ENCODE assay signal across 18 cellular contexts in genomic region chr14:42028607-42029006, GRCh38.
"Had no signal": no experiment of that assay in that cellular context is flagged by ENCODE, and none has a peak within 500 bp of the region (broad histone marks: within the 10 kb centered on the region; RNA-seq: fewer than 3 reads in every experiment).

No MANE protein-coding gene starts in this region.

- H3K27me3 Mint-ChIP-seq: activated naive CD8-positive, alpha-beta T cell; dendritic cell treated with granulocyte-macrophage colony-stimulating factor and Interleukin-4, amounts not matched to agents 40 ng/mL and 50 ng/mL, for 4 days had no signal

- H3K27ac Mint-ChIP-seq: activated naive CD8-positive, alpha-beta T cell; activated T-helper 1 cell treated with anti-CD3 and anti-CD28 coated beads, Interleukin-12 subunit alpha, Interleukin-12 subunit beta, Interleukin-2, Interleukin-4 antibody, amounts not matched to agents 30 ng/mL and 10 ng/mL and 1 ng/mL, durations not matched to agents 14 hours and 24 hours and 36 hours; dendritic cell treated with granulocyte-macrophage colony-stimulating factor and Interleukin-4, amounts not matched to agents 40 ng/mL and 50 ng/mL, for 4 days; natural killer cell had no signal

- H3K36me3 ChIP-seq: esophagus muscularis mucosa, gastroesophageal sphincter, heart left ventricle, tibial artery had no signal

- ATAC-seq: gastroesophageal sphincter; heart left ventricle; left ventricle myocardium superior; natural killer cell; stimulated activated naive CD8-positive, alpha-beta T cell treated with anti-CD3 and anti-CD28 coated beads, Interleukin-15, Interleukin-2, amounts not matched to agents 100 U/mL and 50 U/mL, for 24 hours had no signal

- H3K4me1 Mint-ChIP-seq: natural killer cell had no signal

- DNase-seq: activated CD4-positive, alpha-beta T cell treated with anti-CD3 and anti-CD28 coated beads for 1 hour; activated CD4-positive, alpha-beta T cell treated with anti-CD3 and anti-CD28 coated beads, Interleukin-2, amount 50 U/mL, for 4 hours; effector CD8-positive, alpha-beta T cell; heart left ventricle; left ventricle myocardium superior; mesenchymal stem cell; natural killer cell; nucleus accumbens; stimulated activated naive CD8-positive, alpha-beta T cell treated with anti-CD3 and anti-CD28 coated beads, Interleukin-15, Interleukin-2, amounts not matched to agents 100 U/mL and 50 U/mL, for 24 hours; substantia nigra; T1000; tibial artery had no signal

- H3K36me3 Mint-ChIP-seq: activated naive CD8-positive, alpha-beta T cell had no signal

- H3K27me3 ChIP-seq: esophagus muscularis mucosa, gastroesophageal sphincter, heart left ventricle, tibial artery had no signal

- H3K4me3 ChIP-seq: esophagus muscularis mucosa, gastroesophageal sphincter, heart left ventricle, tibial artery had no signal

- H3K9me3 ChIP-seq: esophagus muscularis mucosa, tibial artery had no signal

- H3K4me1 ChIP-seq: esophagus muscularis mucosa, gastroesophageal sphincter, heart left ventricle, tibial artery had no signal

- H3K27ac ChIP-seq: esophagus muscularis mucosa, gastroesophageal sphincter, heart left ventricle, tibial artery, VCaP had no signal

- H3K4me3 Mint-ChIP-seq: activated naive CD8-positive, alpha-beta T cell; activated T-helper 1 cell treated with anti-CD3 and anti-CD28 coated beads, Interleukin-12 subunit alpha, Interleukin-12 subunit beta, Interleukin-2, Interleukin-4 antibody, amounts not matched to agents 30 ng/mL and 10 ng/mL and 1 ng/mL, durations not matched to agents 14 hours and 24 hours and 36 hours; dendritic cell treated with granulocyte-macrophage colony-stimulating factor and Interleukin-4, amounts not matched to agents 40 ng/mL and 50 ng/mL, for 4 days; natural killer cell had no signal
